In the genomic region with DNA sequence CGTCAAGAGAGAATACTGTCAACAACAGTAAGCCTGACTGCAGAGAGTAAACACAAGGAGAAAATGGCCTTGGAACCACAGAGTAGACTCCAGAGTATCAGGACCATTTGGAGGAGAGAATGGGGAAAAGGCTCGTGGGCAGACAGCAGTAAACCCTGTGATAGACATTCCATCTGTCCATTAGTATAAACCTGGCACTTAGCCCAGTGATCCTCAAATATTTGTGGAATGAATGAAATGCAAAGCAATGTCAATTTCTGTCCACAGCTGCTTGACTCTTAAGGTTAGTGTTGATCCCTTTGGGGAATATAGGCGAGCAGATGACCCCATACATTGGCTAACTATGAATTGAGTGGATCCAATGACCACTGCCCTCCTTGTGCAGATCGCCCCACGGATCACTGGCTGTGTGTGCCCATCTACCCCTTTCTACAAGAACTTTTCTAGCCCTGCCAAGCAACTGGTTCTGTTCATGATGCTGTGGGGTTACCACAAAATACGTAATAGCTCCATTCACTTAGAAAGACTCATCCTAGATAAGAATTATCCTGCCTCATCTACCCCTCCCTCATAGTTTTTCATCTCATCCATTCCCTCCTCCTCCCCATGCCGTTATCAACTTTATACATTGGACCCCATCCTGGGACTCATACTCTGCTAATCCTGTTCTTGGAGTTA, we compare ENCODE assay signal across 15 cellular contexts.
DNase-seq lines count a peak whose midpoint lies in the region; ATAC-seq and TF ChIP-seq lines count a peak whose summit lies in the region.
"Had no signal": no experiment of that assay in that cellular context is flagged by ENCODE, and none has a peak within 500 bp of the region (broad histone marks: within the 10 kb centered on the region; RNA-seq: fewer than 3 reads in every experiment).

No MANE protein-coding gene starts in this region.

- in situ Hi-C loops in gastrocnemius medialis (cut with MboI; ENCODE audit: low sequenced_read_pairs in 4 of 4), result no loop called here

- H3K4me3 ChIP-seq in ACC112 (ENCODE audit: low read depth, low read length) (no peak overlapping the region), gastrocnemius medialis (no peak overlapping the region), endodermal cell (ENCODE audit: low read length) (no peak overlapping the region)
- H3K4me3 ChIP-seq: GM12878 had no signal

- no peaks in the 10 kb centered on the region for H3K79me2 ChIP-seq in ACC112 (ENCODE audit: control insufficient read depth, insufficient read depth, low read length, unreplicated experiment)

- TF ChIP-seq POLR2A in gastrocnemius medialis (IDR thresholded peaks at IDR 0.05), result no peak

- ATAC-seq in gastrocnemius medialis, result no peak
- no peak for ATAC-seq in left lobe of liver
- ATAC-seq: activated CD4-positive, CD25-positive, alpha-beta regulatory T cell treated with anti-CD3 and anti-CD28 coated beads, Interleukin-2, amount 50 U/mL, for 24 hours; GM12878; sciatic nerve had no signal

- no peak overlapping the region for H3K9ac ChIP-seq in endodermal cell (ENCODE audit: extremely low read depth, low read length, poor library complexity, severe bottlenecking)

- H3K9me3 Mint-ChIP-seq in endodermal cell, result no peaks in the 10 kb centered on the region

- peaks cover 26% of the 10 kb centered on the region for H3K27me3 Mint-ChIP-seq in endodermal cell (ENCODE audit: insufficient read depth)

- peak overlapping the region; percentile 63 for H3K27ac ChIP-seq in ACC112 (ENCODE audit: low read depth, low read length)
- no peak overlapping the region for H3K27ac ChIP-seq in gastrocnemius medialis
- H3K27ac ChIP-seq in endodermal cell (ENCODE audit: low read depth, low read length), result no peak overlapping the region
- H3K27ac ChIP-seq: C4-2B had no signal

- H2AFZ ChIP-seq in ACC112 (ENCODE audit: low read length, unreplicated experiment), result peak overlapping the region; percentile 72

- H3K4me1 ChIP-seq in ACC112 (ENCODE audit: control insufficient read depth, insufficient read depth, low read length, unreplicated experiment) (peaks cover 35% of the 10 kb centered on the region), gastrocnemius medialis (no peaks in the 10 kb centered on the region), endodermal cell (ENCODE audit: control insufficient read depth, insufficient read depth, low read length) (no peaks in the 10 kb centered on the region)

- 93 to 94% methylated on average over 5 to 7 of the region's 7 CpGs for WGBS in endodermal cell (ENCODE audit: insufficient coverage in 1 of 2, insufficient read length in 1 of 2), 2 experiments

- intact Hi-C loops in gastrocnemius medialis (cut with DNase I; ENCODE audit: low total_unique reads), result no loop called here

- no peak overlapping the region for H3K4me3 Mint-ChIP-seq in endodermal cell

- no peaks in the 10 kb centered on the region for H3K9me3 ChIP-seq in gastrocnemius medialis
- no peaks in the 10 kb centered on the region for H3K9me3 ChIP-seq in endodermal cell (ENCODE audit: control insufficient read depth, low read length)

- H3K36me3 ChIP-seq in ACC112 (ENCODE audit: insufficient read depth, low read length), result no peaks in the 10 kb centered on the region
- H3K36me3 ChIP-seq in gastrocnemius medialis, result no peaks in the 10 kb centered on the region
- no peaks in the 10 kb centered on the region for H3K36me3 ChIP-seq in endodermal cell (ENCODE audit: control insufficient read depth, insufficient read depth, low read length)

- DNase-seq in H4 (ENCODE audit: low spot score) (peak; percentile 58), T1000 (lab: John Stamatoyannopoulos, UW) (peak; percentile 48), foreskin melanocyte (peak; percentile 75), NCI-H1105 (lab: John Stamatoyannopoulos, UW) (no peak), gastrocnemius medialis (no peak), left lobe of liver (ENCODE audit: low spot score) (no peak), endodermal cell (no peak)
- DNase-seq: activated effector memory CD4-positive, alpha-beta T cell treated with anti-CD3 and anti-CD28 coated beads, Interleukin-2, amount 50 U/mL, for 16 hours; NCI-H2029 treated with DMSO at 0.1 percent for 48 hours; Right ventricle myocardium superior had no signal

- TF ChIP-seq CTCF in gastrocnemius medialis (IDR thresholded peaks at IDR 0.05 in 4 of 5, conservative IDR thresholded peaks at IDR 0.05 in 1 of 5) (no peak), endodermal cell (conservative IDR thresholded peaks at IDR 0.05) (no peak)

- no peaks in the 10 kb centered on the region for H3K4me1 Mint-ChIP-seq in endodermal cell

- no peak overlapping the region for H3K27ac Mint-ChIP-seq in endodermal cell

- H3K27me3 ChIP-seq in ACC112 (ENCODE audit: insufficient read depth, low read length) (no peaks in the 10 kb centered on the region), gastrocnemius medialis (no peaks in the 10 kb centered on the region), endodermal cell (ENCODE audit: control insufficient read depth, insufficient read depth, low read length, poor library complexity, severe bottlenecking) (peaks cover 16% of the 10 kb centered on the region)

- H3K36me3 Mint-ChIP-seq in endodermal cell (ENCODE audit: low read depth), result no peaks in the 10 kb centered on the region

Comparison
In these comparisons a context has a peak if more than half of its experiments do, and no peak if none do; other contexts are left out.
1. DNase-seq: peak in H4 (single experiment), T1000 (single experiment) and foreskin melanocyte (single experiment); none in NCI-H1105 (single experiment), gastrocnemius medialis (0 of 2), left lobe of liver (single experiment) and endodermal cell (single experiment).